ENCODE assay signal across 8 cellular contexts in genomic region chr17:77834170-77835115, GRCh38.
DNase-seq lines count a peak whose midpoint lies in the region; ATAC-seq, FAIRE-seq and TF ChIP-seq lines count a peak whose summit lies in the region.

No MANE protein-coding gene starts in this region.

- TF ChIP-seq CTCF in osteocyte (IDR thresholded peaks at IDR 0.05) (no peak), GM10266 (IDR thresholded peaks at IDR 0.05; ENCODE audit: control insufficient read depth, insufficient read depth, low read depth, missing control alignments) (no peak)

- H3K36me3 Mint-ChIP-seq in activated CD8-positive, alpha-beta T cell treated with anti-CD3 and anti-CD28 coated beads, Interleukin-2, amount 10 ng/mL, durations not matched to agents 7 days and 5 days (ENCODE audit: low read depth) = peaks cover 8% of the 10 kb centered on the region
- H3K36me3 Mint-ChIP-seq in osteocyte (ENCODE audit: unreplicated experiment) = no peaks in the 10 kb centered on the region

- TF ChIP-seq POLR2A in GM12892 (IDR thresholded peaks at IDR 0.05; ENCODE audit: low read depth, low read length) (no peak), erythroblast (IDR thresholded peaks at IDR 0.05; ENCODE audit: low read length) (no peak)

- H3K27ac Mint-ChIP-seq in activated CD8-positive, alpha-beta T cell treated with anti-CD3 and anti-CD28 coated beads, Interleukin-2, amount 10 ng/mL, durations not matched to agents 7 days and 5 days = peak overlapping the region; percentile 15
- peak overlapping the region; percentile 38 for H3K27ac Mint-ChIP-seq in osteocyte (ENCODE audit: unreplicated experiment)

- ATAC-seq in activated CD8-positive, alpha-beta T cell treated with anti-CD3 and anti-CD28 coated beads, Interleukin-2, amount 10 ng/mL, durations not matched to agents 7 days and 5 days = peak; percentile 97
- ATAC-seq in HG03432 (IDR thresholded peaks at IDR 0.05; ENCODE audit: unreplicated experiment) = no peak

- no peak overlapping the region for H3K4me3 Mint-ChIP-seq in activated CD8-positive, alpha-beta T cell treated with anti-CD3 and anti-CD28 coated beads, Interleukin-2, amount 10 ng/mL, durations not matched to agents 7 days and 5 days
- no peak overlapping the region for H3K4me3 Mint-ChIP-seq in osteocyte (ENCODE audit: unreplicated experiment)

- H3K27me3 Mint-ChIP-seq in activated CD8-positive, alpha-beta T cell treated with anti-CD3 and anti-CD28 coated beads, Interleukin-2, amount 10 ng/mL, durations not matched to agents 7 days and 5 days (ENCODE audit: low read depth) = peaks cover 2% of the 10 kb centered on the region
- no peaks in the 10 kb centered on the region for H3K27me3 Mint-ChIP-seq in osteocyte (ENCODE audit: unreplicated experiment)

- POLR2A ChIA-PET in activated CD8-positive, alpha-beta T cell treated with anti-CD3 and anti-CD28 coated beads, Interleukin-2, amount 10 ng/mL, durations not matched to agents 7 days and 5 days (lab: Charles Lee) = interaction anchor here (0.9 to 1.1 kb wide), 3 partner anchors 19 to 124 kb away, joined by 3 to 5 read pairs (median 3); partner anchors contain the start of gene TNRC6C

- CTCF ChIA-PET in activated CD8-positive, alpha-beta T cell treated with anti-CD3 and anti-CD28 coated beads, Interleukin-2, amount 10 ng/mL, durations not matched to agents 7 days and 5 days (lab: Charles Lee) = interaction anchor here (0.7 to 1.3 kb wide), 5 partner anchors 9 to 292 kb away, joined by 3 to 4 read pairs (median 3); no protein-coding TSS in a partner anchor

- DNase-seq in GM12892 (ENCODE audit: insufficient read length) (peak; percentile 63), NCI-H2196 treated with DMSO at 0.1 percent for 48 hours (lab: John Stamatoyannopoulos, UW; ENCODE audit: unreplicated experiment) (peak; percentile 19), erythroblast (lab: John Stamatoyannopoulos, UW) (peak; percentile 89 to 91), osteocyte (ENCODE audit: extremely low spot score, unreplicated experiment) (no peak), urothelium cell line (ENCODE audit: low spot score) (peak; percentile 99), GM10266 (ENCODE audit: extremely low spot score) (no peak)
- DNase-seq in activated CD8-positive, alpha-beta T cell treated with anti-CD3 and anti-CD28 coated beads, Interleukin-2, amount 10 ng/mL, durations not matched to agents 7 days and 5 days = peak; percentile 81

- peaks cover 5% of the 10 kb centered on the region for H3K9me3 Mint-ChIP-seq in activated CD8-positive, alpha-beta T cell treated with anti-CD3 and anti-CD28 coated beads, Interleukin-2, amount 10 ng/mL, durations not matched to agents 7 days and 5 days (ENCODE audit: insufficient read depth)
- no peaks in the 10 kb centered on the region for H3K9me3 Mint-ChIP-seq in osteocyte (ENCODE audit: unreplicated experiment)

- peaks cover 42% of the 10 kb centered on the region for H3K4me1 Mint-ChIP-seq in activated CD8-positive, alpha-beta T cell treated with anti-CD3 and anti-CD28 coated beads, Interleukin-2, amount 10 ng/mL, durations not matched to agents 7 days and 5 days (ENCODE audit: low read depth)
- peaks cover 44% of the 10 kb centered on the region for H3K4me1 Mint-ChIP-seq in osteocyte (ENCODE audit: unreplicated experiment)

- FAIRE-seq in GM12892 (lab: Jason Lieb, UNC) (no peak), urothelium cell line (lab: Jason Lieb, UNC) (peak; percentile 99)

Comparison
In these comparisons a context has a peak if more than half of its experiments do, and no peak if none do; other contexts are left out.
1. DNase-seq: peak in GM12892 (single experiment), NCI-H2196 treated with DMSO at 0.1 percent for 48 hours (single experiment), activated CD8-positive, alpha-beta T cell treated with anti-CD3 and anti-CD28 coated beads, Interleukin-2, amount 10 ng/mL, durations not matched to agents 7 days and 5 days (single experiment), erythroblast (2 of 2) and urothelium cell line (single experiment); none in osteocyte (single experiment) and GM10266 (single experiment).